In the genomic region with DNA sequence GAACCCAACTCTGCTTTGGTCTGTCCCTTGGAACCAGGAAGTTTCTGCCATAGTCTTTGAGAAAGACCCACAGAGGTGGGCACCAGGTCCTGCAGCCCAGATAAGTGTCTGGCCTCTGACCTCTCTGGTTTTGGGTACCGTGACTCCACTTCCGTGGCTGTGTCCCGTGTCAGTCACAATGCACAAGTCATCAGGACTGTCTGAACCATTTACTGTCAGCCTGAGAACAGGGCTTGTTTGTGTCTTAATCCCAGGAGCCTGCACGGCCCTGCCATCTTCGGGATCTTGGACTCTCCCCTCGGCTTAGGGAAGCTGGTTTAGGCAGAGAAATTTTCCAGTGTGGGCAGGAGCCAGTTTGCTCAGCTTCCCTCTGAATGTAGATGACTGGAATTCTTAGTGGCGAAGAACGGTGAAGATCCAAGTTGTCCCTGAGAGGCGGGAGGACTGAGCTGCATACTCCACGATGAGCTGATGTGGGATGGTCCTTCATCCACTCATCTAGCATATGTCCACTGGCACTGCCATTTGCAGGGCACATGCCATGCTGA, we compare ENCODE assay signal across 15 cellular contexts. TPM values are rescaled to one million over a fixed set of nuclear protein-coding genes. Genes with fewer than 3 reads are reported as not detected.
A peak's percentile ranks its signal among the peaks of the same experiment; 100 is the strongest.
DNase-seq lines count a peak whose midpoint lies in the region; ATAC-seq, FAIRE-seq and TF ChIP-seq lines count a peak whose summit lies in the region.
"Had no signal": no experiment of that assay in that cellular context is flagged by ENCODE, and none has a peak within 500 bp of the region (broad histone marks: within the 10 kb centered on the region; RNA-seq: fewer than 3 reads in every experiment).

No MANE protein-coding gene starts in this region.

- peaks cover 3% of the 10 kb centered on the region for H3K36me3 Mint-ChIP-seq in mesothelial cell of epicardium
- no peaks in the 10 kb centered on the region for H3K36me3 Mint-ChIP-seq in activated T-helper 1 cell treated with anti-CD3 and anti-CD28 coated beads, Interleukin-12 subunit alpha, Interleukin-12 subunit beta, Interleukin-2, Interleukin-4 antibody, amounts not matched to agents 30 ng/mL and 10 ng/mL and 1 ng/mL, durations not matched to agents 14 hours and 24 hours and 36 hours (ENCODE audit: low read depth)
- H3K36me3 Mint-ChIP-seq: activated naive CD4-positive, alpha-beta T cell treated with anti-CD3 and anti-CD28 coated beads, Interleukin-2, amount 50 U/mL, for 72 hours had no signal

- no peak for FAIRE-seq in urothelium cell line (lab: Jason Lieb, UNC)

- no peak overlapping the region; the same call in 1 of the 2 replicates for H4K5ac ChIP-seq in IMR-90 (ENCODE audit: low read depth, low read length)

- H3K56ac ChIP-seq in IMR-90 (ENCODE audit: extremely low read depth, insufficient read depth, low read length) = no peak overlapping the region

- H2AK9ac ChIP-seq in IMR-90 (replicated peaks; ENCODE audit: low read depth, low read length, poor library complexity) = peak overlapping the region; percentile 56

- BruUV-seq in IMR-90 (replicated peaks; lab: Mats Ljungman, UMichigan) = no TSS peak

- no peak overlapping the region for H3K4me3 ChIP-seq in IMR-90 (ENCODE audit: insufficient read depth, low read depth, low read length)
- H3K4me3 ChIP-seq in stomach smooth muscle (ENCODE audit: low read length in 2 of 2) = peak overlapping the region in 1 of 2 donors; percentile 41

- peak overlapping the region; percentile 81 for H2AK5ac ChIP-seq in IMR-90 (ENCODE audit: low read depth, low read length)

- peak overlapping the region; percentile 88 for H3K14ac ChIP-seq in IMR-90 (replicated peaks; ENCODE audit: low read depth, low read length)

- no peaks in the 10 kb centered on the region for H3K27me3 ChIP-seq in IMR-90 (ENCODE audit: control insufficient read depth, insufficient read depth, low read length)
- no peaks in the 10 kb centered on the region for H3K27me3 ChIP-seq in stomach smooth muscle (ENCODE audit: control insufficient read depth in 1 of 2, insufficient read depth in 2 of 2, low read length in 2 of 2)

- intact Hi-C loops in IMR-90 (cut with micrococcal nuclease) = loop anchor here (2.0 kb wide), 2 partner anchors 41 to 67 kb away; no protein-coding TSS in a partner anchor
- intact Hi-C loops in activated T-helper 1 cell treated with anti-CD3 and anti-CD28 coated beads, Interleukin-12 subunit alpha, Interleukin-12 subunit beta, Interleukin-2, Interleukin-4 antibody, amounts not matched to agents 30 ng/mL and 10 ng/mL and 1 ng/mL, durations not matched to agents 14 hours and 24 hours and 36 hours (cut with micrococcal nuclease) = loop anchor here (2.0 kb wide), 2 partner anchors 41 to 67 kb away; no protein-coding TSS in a partner anchor

- ATAC-seq in IMR-90 (ENCODE audit: low read depth) = no peak
- no peak for ATAC-seq in HG03354 (IDR thresholded peaks at IDR 0.05; ENCODE audit: poor library complexity, severe bottlenecking, unreplicated experiment)
- no peak for ATAC-seq in GM21515 (IDR thresholded peaks at IDR 0.05; ENCODE audit: unreplicated experiment)
- ATAC-seq: activated CD8-positive, alpha-beta T cell treated with anti-CD3 and anti-CD28 coated beads for 36 hours; activated naive CD4-positive, alpha-beta T cell treated with anti-CD3 and anti-CD28 coated beads, Interleukin-2, amount 50 U/mL, for 72 hours; T-cell had no signal

- H4K91ac ChIP-seq in IMR-90 (ENCODE audit: insufficient read depth, low read depth, low read length) = peak overlapping the region; percentile 83

- DNase-seq in IMR-90 (no peak), mesothelial cell of epicardium (ENCODE audit: low spot score in 2 of 2, unreplicated experiment in 2 of 2) (no peak), urothelium cell line (ENCODE audit: low spot score) (no peak)
- DNase-seq in activated T-helper 1 cell treated with anti-CD3 and anti-CD28 coated beads, Interleukin-12 subunit alpha, Interleukin-12 subunit beta, Interleukin-2, Interleukin-4 antibody, amounts not matched to agents 30 ng/mL and 10 ng/mL and 1 ng/mL, durations not matched to agents 14 hours and 24 hours and 36 hours (ENCODE audit: low spot score) = no peak
- DNase-seq: activated CD8-positive, alpha-beta T cell treated with anti-CD3 and anti-CD28 coated beads for 36 hours; glutamatergic neuron; KBM-7; NCI-H1694 treated with DMSO at 0.1 percent for 48 hours; retina; T-cell had no signal

- H3K9ac ChIP-seq in IMR-90 (ENCODE audit: low read depth, low read length) (no peak overlapping the region), stomach smooth muscle (ENCODE audit: low read length in 2 of 2) (peak overlapping the region; percentile 58 to 60)

- TF ChIP-seq CTCF in IMR-90 (conservative IDR thresholded peaks at IDR 0.05; ENCODE audit: low read depth, low read length) (no peak), mesothelial cell of epicardium (IDR thresholded peaks at IDR 0.05; ENCODE audit: unreplicated experiment) (no peak)

- H3K4me3 Mint-ChIP-seq in mesothelial cell of epicardium = no peak overlapping the region
- no peak overlapping the region for H3K4me3 Mint-ChIP-seq in activated T-helper 1 cell treated with anti-CD3 and anti-CD28 coated beads, Interleukin-12 subunit alpha, Interleukin-12 subunit beta, Interleukin-2, Interleukin-4 antibody, amounts not matched to agents 30 ng/mL and 10 ng/mL and 1 ng/mL, durations not matched to agents 14 hours and 24 hours and 36 hours
- H3K4me3 Mint-ChIP-seq: activated CD8-positive, alpha-beta T cell treated with anti-CD3 and anti-CD28 coated beads for 36 hours; T-cell had no signal

- POLR2A ChIA-PET in IMR-90 (lab: Charles Lee; ENCODE audit: unreplicated experiment) = interaction anchor here (0.6 kb wide), 1 partner anchor 56 kb away, joined by 4 read pairs; no protein-coding TSS in a partner anchor

- H3K27ac ChIP-seq in IMR-90 (ENCODE audit: insufficient read depth, low read length) (peak overlapping the region; percentile 87; the same call in 1 of the 2 replicates), cingulate gyrus (ENCODE audit: low read depth, low read length) (peak overlapping the region; percentile 93), stomach smooth muscle (ENCODE audit: low read length) (peak overlapping the region; percentile 100)

- peak overlapping the region; percentile 70 for H3K23ac ChIP-seq in IMR-90 (ENCODE audit: low read depth, low read length)

- H3K4me2 ChIP-seq in IMR-90 (ENCODE audit: low read depth, low read length) = no peak overlapping the region

- H3K9me1 ChIP-seq in IMR-90 (ENCODE audit: insufficient read depth, low read length) = peaks cover 49% of the 10 kb centered on the region

- TF ChIP-seq POLR2A in IMR-90 (IDR thresholded peaks at IDR 0.05; ENCODE audit: low read depth, low read length) = no peak

- H4K8ac ChIP-seq in IMR-90 (ENCODE audit: low read depth in 2 of 2, low read length in 2 of 2) = peak overlapping the region; percentile 51 to 64; a peak in 2 of 4 replicates

- H3K4ac ChIP-seq in IMR-90 (ENCODE audit: low read depth, low read length) = peak overlapping the region; percentile 98

- H3K4me1 Mint-ChIP-seq in mesothelial cell of epicardium = peaks cover 49% of the 10 kb centered on the region
- H3K4me1 Mint-ChIP-seq in activated T-helper 1 cell treated with anti-CD3 and anti-CD28 coated beads, Interleukin-12 subunit alpha, Interleukin-12 subunit beta, Interleukin-2, Interleukin-4 antibody, amounts not matched to agents 30 ng/mL and 10 ng/mL and 1 ng/mL, durations not matched to agents 14 hours and 24 hours and 36 hours (ENCODE audit: low read depth) = peaks cover 6% of the 10 kb centered on the region

- in situ Hi-C loops in IMR-90 (cut with MboI; ENCODE audit: low sequenced_read_pairs) = no loop called here

- dilution Hi-C loops in IMR-90 (cut with HindIII; ENCODE audit: low sequenced_read_pairs, unreplicated experiment) = no loop called here

- peak overlapping the region; percentile 60; the same call in 1 of the 2 replicates for H2BK120ac ChIP-seq in IMR-90 (ENCODE audit: low read depth, low read length)

- CTCF ChIA-PET in IMR-90 (lab: Yijun Ruan, JAX) = interaction anchor here (0.6 to 0.7 kb wide), 2 partner anchors 36 to 96 kb away, joined by 3 read pairs; no protein-coding TSS in a partner anchor

- no peak overlapping the region for H2AFZ ChIP-seq in IMR-90 (replicated peaks; ENCODE audit: low read length, poor library complexity)

- 100% methylated on average over 2 of the region's 10 CpGs; no CpG with 5 or more reads in 1 of the 2 experiments for WGBS in IMR-90 (ENCODE audit: extremely low coverage in 2 of 2, insufficient read length in 1 of 2), 2 experiments

- H3K27ac Mint-ChIP-seq in mesothelial cell of epicardium = peak overlapping the region; percentile 5
- H3K27ac Mint-ChIP-seq in activated T-helper 1 cell treated with anti-CD3 and anti-CD28 coated beads, Interleukin-12 subunit alpha, Interleukin-12 subunit beta, Interleukin-2, Interleukin-4 antibody, amounts not matched to agents 30 ng/mL and 10 ng/mL and 1 ng/mL, durations not matched to agents 14 hours and 24 hours and 36 hours = no peak overlapping the region
- H3K27ac Mint-ChIP-seq: activated CD8-positive, alpha-beta T cell treated with anti-CD3 and anti-CD28 coated beads for 36 hours; activated naive CD4-positive, alpha-beta T cell treated with anti-CD3 and anti-CD28 coated beads, Interleukin-2, amount 50 U/mL, for 72 hours; T-cell had no signal

- peak overlapping the region; percentile 10 for H2BK15ac ChIP-seq in IMR-90 (ENCODE audit: low read depth, low read length)

- TF ChIP-seq RAD21 in IMR-90 (IDR thresholded peaks at IDR 0.05; ENCODE audit: low read length) = no peak

- H3K27me3 Mint-ChIP-seq in mesothelial cell of epicardium (ENCODE audit: low read depth) = no peaks in the 10 kb centered on the region
- H3K27me3 Mint-ChIP-seq in activated T-helper 1 cell treated with anti-CD3 and anti-CD28 coated beads, Interleukin-12 subunit alpha, Interleukin-12 subunit beta, Interleukin-2, Interleukin-4 antibody, amounts not matched to agents 30 ng/mL and 10 ng/mL and 1 ng/mL, durations not matched to agents 14 hours and 24 hours and 36 hours (ENCODE audit: insufficient read depth) = peaks cover 3% of the 10 kb centered on the region
- H3K27me3 Mint-ChIP-seq: activated CD8-positive, alpha-beta T cell treated with anti-CD3 and anti-CD28 coated beads for 36 hours; T-cell had no signal

- no peaks in the 10 kb centered on the region for H3K9me3 Mint-ChIP-seq in mesothelial cell of epicardium
- no peaks in the 10 kb centered on the region for H3K9me3 Mint-ChIP-seq in activated T-helper 1 cell treated with anti-CD3 and anti-CD28 coated beads, Interleukin-12 subunit alpha, Interleukin-12 subunit beta, Interleukin-2, Interleukin-4 antibody, amounts not matched to agents 30 ng/mL and 10 ng/mL and 1 ng/mL, durations not matched to agents 14 hours and 24 hours and 36 hours
- H3K9me3 Mint-ChIP-seq: activated CD8-positive, alpha-beta T cell treated with anti-CD3 and anti-CD28 coated beads for 36 hours; activated naive CD4-positive, alpha-beta T cell treated with anti-CD3 and anti-CD28 coated beads, Interleukin-2, amount 50 U/mL, for 72 hours; T-cell had no signal

- H3K79me1 ChIP-seq in IMR-90 (ENCODE audit: low read depth in 1 of 2, low read length in 2 of 2) = peaks cover 44 to 82% of the 10 kb centered on the region in 2 experiments

- H3K36me3 ChIP-seq in IMR-90 (ENCODE audit: control insufficient read depth, insufficient read depth, low read length) = peaks cover 25% of the 10 kb centered on the region
- peaks cover under 1 to 4% of the 10 kb centered on the region in 2 donors for H3K36me3 ChIP-seq in stomach smooth muscle (ENCODE audit: control insufficient read depth in 2 of 2, insufficient read depth in 2 of 2, low read length in 2 of 2)

- no peaks in the 10 kb centered on the region for H3K9me3 ChIP-seq in IMR-90 (ENCODE audit: control insufficient read depth, insufficient read depth, low read length)
- H3K9me3 ChIP-seq in stomach smooth muscle (ENCODE audit: control insufficient read depth in 2 of 2, low read length in 2 of 2) = no peaks in the 10 kb centered on the region

- peaks cover 48% of the 10 kb centered on the region for H3K4me1 ChIP-seq in IMR-90 (ENCODE audit: control insufficient read depth, insufficient read depth, low read length)
- H3K4me1 ChIP-seq in stomach smooth muscle (ENCODE audit: control insufficient read depth, insufficient read depth, low read length) = peaks cover 92% of the 10 kb centered on the region

- peaks cover 18% of the 10 kb centered on the region for H4K20me1 ChIP-seq in IMR-90 (ENCODE audit: insufficient read depth, low read length)

- H2BK20ac ChIP-seq in IMR-90 (ENCODE audit: low read depth, low read length) = peak overlapping the region; percentile 27; the same call in 1 of the 2 replicates

- H3K18ac ChIP-seq in IMR-90 (ENCODE audit: low read depth, low read length) = peak overlapping the region; percentile 40

- peak overlapping the region; percentile 97 for H2BK5ac ChIP-seq in IMR-90 (ENCODE audit: low read depth, low read length, poor library complexity, severe bottlenecking)

RNA-seq across cellular contexts. Expression of a gene that starts 12.0 kb away (rescaled TPM):
- total RNA-seq in IMR-90 (2012; rRNA removed) (461 and 547 TPM in 2 replicates), mesothelial cell of epicardium (106 to 114 TPM (median 109 TPM) in 3 replicates)
- 482 and 495 TPM in 2 replicates for polyA plus RNA-seq in IMR-90 (2012; rRNA removed)
- polyA plus RNA-seq in IMR-90 (2012; cell fraction: cytosol; rRNA removed) = 396 and 740 TPM in 2 replicates
- 382 and 609 TPM in 2 replicates for polyA plus RNA-seq in IMR-90 (2012; cell fraction: nucleus; rRNA removed; ENCODE audit: low replicate concordance)
- total RNA-seq in activated T-helper 1 cell treated with anti-CD3 and anti-CD28 coated beads, Interleukin-12 subunit alpha, Interleukin-12 subunit beta, Interleukin-2, Interleukin-4 antibody, amounts not matched to agents 30 ng/mL and 10 ng/mL and 1 ng/mL, durations not matched to agents 14 hours and 24 hours and 36 hours = 1.5 and 2.5 TPM in 2 replicates

Comparison
In these comparisons a context has a peak if more than half of its experiments do, and no peak if none do; other contexts are left out.
1. RNA of a gene that starts 12.0 kb away (total RNA-seq): 461 to 547 TPM in IMR-90 and 106 to 114 TPM in mesothelial cell of epicardium; 1.5 to 2.5 TPM in activated T-helper 1 cell treated with anti-CD3 and anti-CD28 coated beads, Interleukin-12 subunit alpha, Interleukin-12 subunit beta, Interleukin-2, Interleukin-4 antibody, amounts not matched to agents 30 ng/mL and 10 ng/mL and 1 ng/mL, durations not matched to agents 14 hours and 24 hours and 36 hours; every median in the first group is over 10 times any median in the second.
2. Peak in every context shown above with its lines, with median percentiles within 50 percentile points of each other: H3K27ac ChIP-seq.